ENCODE assay signal across 10 cellular contexts in genomic region chr2:98012561-98012979, GRCh38. TPM values are rescaled to one million over a fixed set of nuclear protein-coding genes. Genes with fewer than 3 reads are reported as not detected.
DNase-seq lines count a peak whose midpoint lies in the region; ATAC-seq, FAIRE-seq and TF ChIP-seq lines count a peak whose summit lies in the region.
"Had no signal": no experiment of that assay in that cellular context is flagged by ENCODE, and none has a peak within 500 bp of the region (broad histone marks: within the 10 kb centered on the region; RNA-seq: fewer than 3 reads in every experiment).

No MANE protein-coding gene starts in this region.

- TF ChIP-seq CTCF in endothelial cell (IDR thresholded peaks at IDR 0.05; ENCODE audit: unreplicated experiment), result no peak
- TF ChIP-seq CTCF in neural progenitor cell (IDR thresholded peaks at IDR 0.05), result no peak

- H3K9me3 ChIP-seq in neural progenitor cell (ENCODE audit: low read depth), result no peaks in the 10 kb centered on the region
- H3K9me3 ChIP-seq: stomach had no signal

- H3K4me1 Mint-ChIP-seq in endothelial cell (ENCODE audit: unreplicated experiment), result no peaks in the 10 kb centered on the region
- no peaks in the 10 kb centered on the region for H3K4me1 Mint-ChIP-seq in neural progenitor cell
- H3K4me1 Mint-ChIP-seq: activated naive CD4-positive, alpha-beta T cell treated with anti-CD3 and anti-CD28 coated beads, Interleukin-2, amount 50 U/mL, for 24 hours had no signal

- H3K36me3 ChIP-seq in neural progenitor cell, result no peaks in the 10 kb centered on the region
- H3K36me3 ChIP-seq: stomach had no signal

- ATAC-seq in GM18498 (IDR thresholded peaks at IDR 0.05; ENCODE audit: unreplicated experiment), result peak; percentile 82
- peak; percentile 74 for ATAC-seq in GM19463 (IDR thresholded peaks at IDR 0.05; ENCODE audit: unreplicated experiment)
- ATAC-seq in HG03439 (IDR thresholded peaks at IDR 0.05; ENCODE audit: unreplicated experiment), result peak; percentile 76

- FAIRE-seq in urothelium cell line (lab: Jason Lieb, UNC), result no peak

- H3K27ac ChIP-seq in neural progenitor cell, result no peak overlapping the region
- H3K27ac ChIP-seq: stomach had no signal

- H3K36me3 Mint-ChIP-seq in endothelial cell (ENCODE audit: low read depth, unreplicated experiment) (no peaks in the 10 kb centered on the region), neural progenitor cell (no peaks in the 10 kb centered on the region)
- H3K36me3 Mint-ChIP-seq: activated naive CD4-positive, alpha-beta T cell treated with anti-CD3 and anti-CD28 coated beads, Interleukin-2, amount 50 U/mL, for 24 hours had no signal

- H3K27me3 Mint-ChIP-seq in endothelial cell (ENCODE audit: unreplicated experiment) (no peaks in the 10 kb centered on the region), neural progenitor cell (ENCODE audit: insufficient read depth, low read depth) (peaks cover 4% of the 10 kb centered on the region)
- H3K27me3 Mint-ChIP-seq: activated naive CD4-positive, alpha-beta T cell treated with anti-CD3 and anti-CD28 coated beads, Interleukin-2, amount 50 U/mL, for 24 hours had no signal

- no peaks in the 10 kb centered on the region for H4K20me1 ChIP-seq in neural progenitor cell (ENCODE audit: low read depth)

- H2AFZ ChIP-seq in neural progenitor cell (replicated peaks), result no peak overlapping the region

- H3K27ac Mint-ChIP-seq in endothelial cell (ENCODE audit: unreplicated experiment) (no peak overlapping the region), neural progenitor cell (no peak overlapping the region)
- H3K27ac Mint-ChIP-seq: activated naive CD4-positive, alpha-beta T cell treated with anti-CD3 and anti-CD28 coated beads, Interleukin-2, amount 50 U/mL, for 24 hours had no signal

- H3K4me2 ChIP-seq in neural progenitor cell, result no peak overlapping the region

- H3K4me3 ChIP-seq in neural progenitor cell, result no peak overlapping the region
- H3K4me3 ChIP-seq: stomach had no signal

- H3K4me1 ChIP-seq in neural progenitor cell, result no peaks in the 10 kb centered on the region
- H3K4me1 ChIP-seq: stomach had no signal

- DNase-seq in globus pallidus (ENCODE audit: low spot score) (peak; percentile 37), cerebellar nuclear complex (lab: John Stamatoyannopoulos, UW) (no peak), endothelial cell (ENCODE audit: low spot score) (no peak), neural progenitor cell (ENCODE audit: low spot score) (no peak), urothelium cell line (ENCODE audit: low spot score) (no peak)
- DNase-seq: stomach had no signal

- H3K4me3 Mint-ChIP-seq in endothelial cell (ENCODE audit: unreplicated experiment) (no peak overlapping the region), neural progenitor cell (no peak overlapping the region)
- H3K4me3 Mint-ChIP-seq: activated naive CD4-positive, alpha-beta T cell treated with anti-CD3 and anti-CD28 coated beads, Interleukin-2, amount 50 U/mL, for 24 hours had no signal

- H3K79me2 ChIP-seq in neural progenitor cell (ENCODE audit: low read depth), result no peaks in the 10 kb centered on the region

- H3F3A ChIP-seq in neural progenitor cell (ENCODE audit: low read depth), result no peaks in the 10 kb centered on the region

- H3K9me3 Mint-ChIP-seq in endothelial cell (ENCODE audit: unreplicated experiment) (no peaks in the 10 kb centered on the region), neural progenitor cell (no peaks in the 10 kb centered on the region)
- H3K9me3 Mint-ChIP-seq: activated naive CD4-positive, alpha-beta T cell treated with anti-CD3 and anti-CD28 coated beads, Interleukin-2, amount 50 U/mL, for 24 hours had no signal

- H3K9ac ChIP-seq in neural progenitor cell, result no peak overlapping the region

- H3K27me3 ChIP-seq in neural progenitor cell, result no peaks in the 10 kb centered on the region
- H3K27me3 ChIP-seq: stomach had no signal

RNA-seq across cellular contexts. Expression of gene TMEM131, which starts 16.8 kb away (rescaled TPM):
- total RNA-seq in endothelial cell (ENCODE audit: unreplicated experiment) (31.7 TPM), neural progenitor cell (ENCODE audit: low replicate concordance) (25.4 and 59.4 TPM in 2 replicates)
